ENCODE assay signal across 26 cellular contexts in genomic region chr3:82274897-82275296, GRCh38.
DNase-seq lines count a peak whose midpoint lies in the region; ATAC-seq, FAIRE-seq and TF ChIP-seq lines count a peak whose summit lies in the region.
"Had no signal": no experiment of that assay in that cellular context is flagged by ENCODE, and none has a peak within 500 bp of the region (broad histone marks: within the 10 kb centered on the region; RNA-seq: fewer than 3 reads in every experiment).

No MANE protein-coding gene starts in this region.

- peaks cover 13% of the 10 kb centered on the region for H3K9me3 Mint-ChIP-seq in astrocyte (ENCODE audit: unreplicated experiment)

- H3K36me3 ChIP-seq in astrocyte (ENCODE audit: insufficient read depth, low read length) (no peaks in the 10 kb centered on the region), left lung (no peaks in the 10 kb centered on the region)
- H3K36me3 ChIP-seq: BE2C had no signal

- H3K4me1 Mint-ChIP-seq in astrocyte (ENCODE audit: low read depth, unreplicated experiment), result peaks cover 3% of the 10 kb centered on the region
- H3K4me1 Mint-ChIP-seq: CD4-positive, CD25-positive, alpha-beta regulatory T cell; GM23338; IgD-negative memory B cell had no signal

- H3K4me1 ChIP-seq in astrocyte (ENCODE audit: insufficient read depth, low read length) (no peaks in the 10 kb centered on the region), left lung (no peaks in the 10 kb centered on the region)
- H3K4me1 ChIP-seq: BE2C, Caco-2 had no signal

- no peak overlapping the region for H3K27ac Mint-ChIP-seq in astrocyte (ENCODE audit: unreplicated experiment)
- H3K27ac Mint-ChIP-seq: CD4-positive, CD25-positive, alpha-beta regulatory T cell; GM23338; HFFc6; IgD-negative memory B cell had no signal

- no peak overlapping the region for H3K4me2 ChIP-seq in astrocyte (ENCODE audit: low read length)
- H3K4me2 ChIP-seq: GM23338 had no signal

- TF ChIP-seq CTCF in astrocyte (IDR thresholded peaks at IDR 0.05; ENCODE audit: insufficient read depth, low read depth, low read length) (no peak), left lung (IDR thresholded peaks at IDR 0.05) (no peak)

- no peak overlapping the region for H2AFZ ChIP-seq in astrocyte (ENCODE audit: low read depth, low read length)
- H2AFZ ChIP-seq: GM23338 had no signal

- H4K20me1 ChIP-seq in astrocyte (ENCODE audit: insufficient read depth, low read length), result no peaks in the 10 kb centered on the region

- H3K9me3 ChIP-seq in astrocyte (ENCODE audit: insufficient read depth, low read depth, low read length) (no peaks in the 10 kb centered on the region), left lung (peaks cover 0 to 27% of the 10 kb centered on the region in 2 donors)
- H3K9me3 ChIP-seq: BE2C, Caco-2 had no signal

- H3K27ac ChIP-seq in astrocyte (ENCODE audit: low read depth, low read length) (no peak overlapping the region), left lung (no peak overlapping the region)

- FAIRE-seq in HTR-8/SVneo (lab: Jason Lieb, UNC) (no peak), astrocyte (lab: Jason Lieb, UNC) (no peak)
- FAIRE-seq: G401.6, GM12891, GM18507 had no signal

- H3K27me3 ChIP-seq in astrocyte (ENCODE audit: insufficient read depth, low read length) (no peaks in the 10 kb centered on the region), left lung (no peaks in the 10 kb centered on the region)
- H3K27me3 ChIP-seq: BE2C had no signal

- ATAC-seq in left lung (peak; percentile 76), HG02970 (IDR thresholded peaks at IDR 0.05; ENCODE audit: low FRiP score, unreplicated experiment) (no peak), GM18498 (IDR thresholded peaks at IDR 0.05; ENCODE audit: unreplicated experiment) (no peak), HG03196 (IDR thresholded peaks at IDR 0.05; ENCODE audit: unreplicated experiment) (no peak)
- ATAC-seq: GM23338, HCT116 had no signal

- intact Hi-C loops in left lung (cut with DNase I), result no loop called here

- no peaks in the 10 kb centered on the region for H3K27me3 Mint-ChIP-seq in astrocyte (ENCODE audit: low read depth, unreplicated experiment)
- H3K27me3 Mint-ChIP-seq: CD4-positive, CD25-positive, alpha-beta regulatory T cell; IgD-negative memory B cell had no signal

- H3K36me3 Mint-ChIP-seq in astrocyte (ENCODE audit: low read depth, unreplicated experiment), result no peaks in the 10 kb centered on the region
- H3K36me3 Mint-ChIP-seq: CD4-positive, CD25-positive, alpha-beta regulatory T cell had no signal

- H3K4me3 ChIP-seq in astrocyte (ENCODE audit: insufficient read depth, low read depth, low read length) (no peak overlapping the region), left lung (no peak overlapping the region)
- H3K4me3 ChIP-seq: GM23338 had no signal

- H3K9ac ChIP-seq in astrocyte (ENCODE audit: low read length), result no peak overlapping the region

- DNase-seq in ELR (ENCODE audit: low read depth) (peak; percentile 3), HTR-8/SVneo (ENCODE audit: insufficient read length, low spot score) (peak; percentile 2), astrocyte (ENCODE audit: low read depth) (peak; percentile 22), left lung (no peak), DMS114 treated with DMSO at 0.1 percent for 48 hours (lab: John Stamatoyannopoulos, UW; ENCODE audit: unreplicated experiment) (no peak)
- DNase-seq: 8988T; BE2C; C1 segment of cervical spinal cord; Caco-2; CD4-positive, CD25-positive, alpha-beta regulatory T cell; DMS53; DND-41; EL; H7; HFFc6; Karpas-422; KBM-7 had no signal

- H3K79me2 ChIP-seq in astrocyte (ENCODE audit: insufficient read depth, low read length), result no peaks in the 10 kb centered on the region

- H3K4me3 Mint-ChIP-seq in astrocyte (ENCODE audit: unreplicated experiment), result no peak overlapping the region
- H3K4me3 Mint-ChIP-seq: CD4-positive, CD25-positive, alpha-beta regulatory T cell; GM23338; HFFc6; IgD-negative memory B cell had no signal

Comparison
In these comparisons a context has a peak if more than half of its experiments do, and no peak if none do; other contexts are left out.
1. DNase-seq: peak in ELR (single experiment), HTR-8/SVneo (single experiment) and astrocyte (single experiment); none in left lung (0 of 2) and DMS114 treated with DMSO at 0.1 percent for 48 hours (single experiment).